Comparison of ENCODE assay signal across 14 cellular contexts in the genomic region with DNA sequence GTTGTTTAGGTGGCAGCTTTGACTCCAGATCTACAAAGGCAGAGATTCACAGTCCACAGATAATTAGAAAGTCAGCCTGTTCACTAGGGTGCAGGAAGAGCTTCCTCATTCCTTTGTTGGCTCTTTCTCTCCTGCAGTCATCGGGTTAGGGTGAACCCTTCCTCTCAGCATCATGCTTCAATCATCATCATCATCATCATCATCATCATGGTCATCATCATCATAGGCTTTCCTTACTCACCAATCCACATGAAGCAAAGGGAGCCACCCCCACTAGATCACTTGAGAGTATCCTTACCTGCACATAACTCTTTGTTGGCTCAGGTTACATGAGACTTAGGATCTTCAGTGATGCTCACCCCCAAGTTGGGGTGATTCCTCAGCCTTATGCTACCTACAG. TPM values are rescaled to one million over a fixed set of nuclear protein-coding genes. Genes with fewer than 3 reads are reported as not detected.
DNase-seq lines count a peak whose midpoint lies in the region; ATAC-seq and TF ChIP-seq lines count a peak whose summit lies in the region.
"Had no signal": no experiment of that assay in that cellular context is flagged by ENCODE, and none has a peak within 500 bp of the region (broad histone marks: within the 10 kb centered on the region; RNA-seq: fewer than 3 reads in every experiment).

No MANE protein-coding gene starts in this region.

- H3K27ac Mint-ChIP-seq in Caco-2 (ENCODE audit: unreplicated experiment) = peak overlapping the region; percentile 27
- H3K27ac Mint-ChIP-seq: CD14-positive monocyte, HFFc6 had no signal

- no peak overlapping the region for H2BK15ac ChIP-seq in mesenchymal stem cell (ENCODE audit: low read depth, poor library complexity, severe bottlenecking)

- no peak overlapping the region for H3K27ac ChIP-seq in mesenchymal stem cell (ENCODE audit: low read length, poor library complexity, severe bottlenecking)
- H3K27ac ChIP-seq: BLaER1, GM23248 had no signal

- TF ChIP-seq CTCF in Caco-2 (IDR thresholded peaks at IDR 0.05; ENCODE audit: insufficient read depth in 1 of 2, low read depth in 1 of 2, low read length in 1 of 2, severe bottlenecking in 1 of 2, unreplicated experiment in 1 of 2) = no peak

- H3K36me3 Mint-ChIP-seq in Caco-2 (ENCODE audit: insufficient read depth, unreplicated experiment) = peaks cover 7% of the 10 kb centered on the region
- H3K36me3 Mint-ChIP-seq: CD14-positive monocyte had no signal

- H3K23ac ChIP-seq in mesenchymal stem cell (ENCODE audit: low read length in 2 of 2) = no peak overlapping the region

- H3K4me1 Mint-ChIP-seq in Caco-2 (ENCODE audit: low read depth, unreplicated experiment) = peaks cover 22% of the 10 kb centered on the region

- H3K36me3 ChIP-seq in Caco-2 (ENCODE audit: control insufficient read depth, insufficient read depth, low read length) (no peaks in the 10 kb centered on the region), adipocyte (ENCODE audit: control insufficient read depth, insufficient read depth, low read length, severe bottlenecking) (no peaks in the 10 kb centered on the region), mesenchymal stem cell (ENCODE audit: control insufficient read depth in 1 of 2, insufficient read depth in 2 of 2, low read depth in 1 of 2, low read length in 2 of 2) (no peaks in the 10 kb centered on the region)
- H3K36me3 ChIP-seq: BLaER1 had no signal

- BruUV-seq in Caco-2 (replicated peaks; lab: Mats Ljungman, UMichigan) = no TSS peak

- no peaks in the 10 kb centered on the region for H3K79me1 ChIP-seq in mesenchymal stem cell (replicated peaks; ENCODE audit: low read length, poor library complexity, severe bottlenecking)

- H3K27me3 ChIP-seq in Caco-2 (replicated peaks; ENCODE audit: control insufficient read depth, insufficient read depth, low read length) = no peaks in the 10 kb centered on the region
- H3K27me3 ChIP-seq in adipocyte (replicated peaks; ENCODE audit: control insufficient read depth, insufficient read depth, low read length) = no peaks in the 10 kb centered on the region
- peaks cover 0 to 17% of the 10 kb centered on the region in 2 experiments for H3K27me3 ChIP-seq in mesenchymal stem cell (ENCODE audit: control insufficient read depth in 1 of 2, insufficient read depth in 1 of 2, low read length in 2 of 2)
- H3K27me3 ChIP-seq: BLaER1 had no signal

- no peak overlapping the region for H3K4ac ChIP-seq in mesenchymal stem cell (ENCODE audit: low read depth in 1 of 2, low read length in 2 of 2)

- no peak overlapping the region for H3K4me2 ChIP-seq in mesenchymal stem cell (ENCODE audit: low read length, poor library complexity, severe bottlenecking)
- H3K4me2 ChIP-seq: BLaER1 had no signal

- H2BK12ac ChIP-seq in mesenchymal stem cell (ENCODE audit: low read length in 2 of 2) = no peak overlapping the region

- peaks cover 20% of the 10 kb centered on the region for H3K4me1 ChIP-seq in Caco-2
- no peaks in the 10 kb centered on the region for H3K4me1 ChIP-seq in adipocyte (ENCODE audit: control insufficient read depth, insufficient read depth, low read length)
- no peaks in the 10 kb centered on the region for H3K4me1 ChIP-seq in mesenchymal stem cell (ENCODE audit: control insufficient read depth, insufficient read depth, low read depth, low read length)
- H3K4me1 ChIP-seq: BLaER1 had no signal

- H3K9me3 Mint-ChIP-seq in Caco-2 (ENCODE audit: unreplicated experiment) = no peaks in the 10 kb centered on the region
- H3K9me3 Mint-ChIP-seq: CD14-positive monocyte, HFFc6, IgD-negative memory B cell had no signal

- no peaks in the 10 kb centered on the region for H3K9me3 ChIP-seq in Caco-2
- no peaks in the 10 kb centered on the region for H3K9me3 ChIP-seq in adipocyte (ENCODE audit: control insufficient read depth, low read length)
- no peaks in the 10 kb centered on the region for H3K9me3 ChIP-seq in mesenchymal stem cell (ENCODE audit: control insufficient read depth, low read length)
- H3K9me3 ChIP-seq: BLaER1 had no signal

- no peak overlapping the region for H2AK5ac ChIP-seq in mesenchymal stem cell (ENCODE audit: low read length, severe bottlenecking)

- no peak overlapping the region for H4K8ac ChIP-seq in mesenchymal stem cell (ENCODE audit: low read length)

- no peak overlapping the region for H3K4me3 ChIP-seq in Caco-2 (ENCODE audit: low read depth, low read length)
- H3K4me3 ChIP-seq in adipocyte (ENCODE audit: low read length) = no peak overlapping the region
- H3K4me3 ChIP-seq in mesenchymal stem cell (ENCODE audit: insufficient read depth in 1 of 2, low read depth in 1 of 2, low read length in 2 of 2) = no peak overlapping the region
- H3K4me3 ChIP-seq: BLaER1, GM23248 had no signal

- H3K18ac ChIP-seq in mesenchymal stem cell (ENCODE audit: low read depth in 1 of 2, low read length in 2 of 2) = no peak overlapping the region

- H2BK120ac ChIP-seq in mesenchymal stem cell (ENCODE audit: low read depth, low read length) = no peak overlapping the region

- intact Hi-C loops in Caco-2 (cut with micrococcal nuclease; ENCODE audit: unreplicated experiment) = loop anchor here (1.0 kb wide), 3 partner anchors 63 to 98 kb away; no protein-coding TSS in a partner anchor

- ATAC-seq in GM18870 (IDR thresholded peaks at IDR 0.05; ENCODE audit: unreplicated experiment) (no peak), HG03571 (IDR thresholded peaks at IDR 0.05; ENCODE audit: unreplicated experiment) (no peak)

- CTCF ChIA-PET in Caco-2 (lab: Charles Lee) = interaction anchor here (0.7 to 2.1 kb wide), 14 partner anchors 9 to 100 kb away, joined by 3 to 44 read pairs (median 4); a partner anchor contains a TSS

- WGBS in mesenchymal stem cell = 96% methylated on average over 1 of the region's 1 CpG

- no peaks in the 10 kb centered on the region for H3K27me3 Mint-ChIP-seq in Caco-2 (ENCODE audit: insufficient read depth, unreplicated experiment)

- DNase-seq in Caco-2 = no peak
- no peak for DNase-seq in adipocyte (ENCODE audit: low read depth)
- DNase-seq in mesenchymal stem cell = no peak

- no peak overlapping the region for H2AFZ ChIP-seq in mesenchymal stem cell (ENCODE audit: low read depth, low read length)
- H2AFZ ChIP-seq: GM23248 had no signal

- H4K91ac ChIP-seq in mesenchymal stem cell (ENCODE audit: low read length) = no peak overlapping the region

- H3K9ac ChIP-seq in adipocyte (ENCODE audit: low read length) (peak overlapping the region; percentile 39), mesenchymal stem cell (ENCODE audit: low read length) (peak overlapping the region; percentile 19)
- H3K9ac ChIP-seq: BLaER1, GM23248 had no signal

- no peak overlapping the region for H3K14ac ChIP-seq in mesenchymal stem cell (ENCODE audit: low read length in 2 of 2)

- H2BK5ac ChIP-seq in mesenchymal stem cell (ENCODE audit: low read depth, low read length, poor library complexity, severe bottlenecking) = no peak overlapping the region

- no peak overlapping the region for H3K4me3 Mint-ChIP-seq in Caco-2 (ENCODE audit: unreplicated experiment)
- H3K4me3 Mint-ChIP-seq: CD14-positive monocyte, HFFc6, IgD-negative memory B cell had no signal

- POLR2A ChIA-PET in Caco-2 (lab: Charles Lee) = interaction anchor here (0.7 to 1.3 kb wide), 2 partner anchors 23 to 65 kb away, joined by 3 to 5 read pairs; a partner anchor contains a TSS

RNA-seq across cellular contexts. Expression of a gene that starts 19.0 kb away (rescaled TPM):
- 0.20 and 0.23 TPM in 2 replicates for total RNA-seq in Caco-2 (2022)
- 3.3 TPM for polyA plus RNA-seq in mesenchymal stem cell (2013, experiment 1 of 2)
- 3.3 TPM for polyA plus RNA-seq in mesenchymal stem cell (2013, experiment 2 of 2)
- polyA plus RNA-seq: GM23248, IgD-negative memory B cell had no signal

RNA-seq across cellular contexts. Expression of a gene that starts 23.4 kb away (rescaled TPM):
- total RNA-seq in Caco-2 (2022) = 261 and 268 TPM in 2 replicates
- polyA plus RNA-seq in mesenchymal stem cell (2013, experiment 1 of 2) = 152 TPM
- 149 TPM for polyA plus RNA-seq in mesenchymal stem cell (2013, experiment 2 of 2)

RNA-seq across cellular contexts. Expression of a gene that starts 32.2 kb away (rescaled TPM):
- total RNA-seq in Caco-2 (2022) = 2.5 and 3.3 TPM in 2 replicates
- not detected for polyA plus RNA-seq in mesenchymal stem cell (2013, experiment 1 of 2)
- not detected for polyA plus RNA-seq in mesenchymal stem cell (2013, experiment 2 of 2)
- total RNA-seq: A673; Calu3; CD4-positive, alpha-beta memory T cell; GM23248; HFFc6 had no signal
- polyA plus RNA-seq: AG04450; CD14-positive monocyte; CD4-positive, alpha-beta memory T cell; GM23248; IgD-negative memory B cell had no signal

RNA-seq across cellular contexts. Expression of a gene that starts 52.8 kb away (rescaled TPM):
- total RNA-seq in Caco-2 (2022) = not detected in 2 replicates
- polyA plus RNA-seq in mesenchymal stem cell (2013, experiment 1 of 2) = not detected
- polyA plus RNA-seq in mesenchymal stem cell (2013, experiment 2 of 2) = not detected
- total RNA-seq: A673; Calu3; CD4-positive, alpha-beta memory T cell; GM23248; HFFc6 had no signal
- polyA plus RNA-seq: AG04450, CD14-positive monocyte, GM23248, IgD-negative memory B cell had no signal
